ENCODE assay signal across 1 cellular context in the genomic region with DNA sequence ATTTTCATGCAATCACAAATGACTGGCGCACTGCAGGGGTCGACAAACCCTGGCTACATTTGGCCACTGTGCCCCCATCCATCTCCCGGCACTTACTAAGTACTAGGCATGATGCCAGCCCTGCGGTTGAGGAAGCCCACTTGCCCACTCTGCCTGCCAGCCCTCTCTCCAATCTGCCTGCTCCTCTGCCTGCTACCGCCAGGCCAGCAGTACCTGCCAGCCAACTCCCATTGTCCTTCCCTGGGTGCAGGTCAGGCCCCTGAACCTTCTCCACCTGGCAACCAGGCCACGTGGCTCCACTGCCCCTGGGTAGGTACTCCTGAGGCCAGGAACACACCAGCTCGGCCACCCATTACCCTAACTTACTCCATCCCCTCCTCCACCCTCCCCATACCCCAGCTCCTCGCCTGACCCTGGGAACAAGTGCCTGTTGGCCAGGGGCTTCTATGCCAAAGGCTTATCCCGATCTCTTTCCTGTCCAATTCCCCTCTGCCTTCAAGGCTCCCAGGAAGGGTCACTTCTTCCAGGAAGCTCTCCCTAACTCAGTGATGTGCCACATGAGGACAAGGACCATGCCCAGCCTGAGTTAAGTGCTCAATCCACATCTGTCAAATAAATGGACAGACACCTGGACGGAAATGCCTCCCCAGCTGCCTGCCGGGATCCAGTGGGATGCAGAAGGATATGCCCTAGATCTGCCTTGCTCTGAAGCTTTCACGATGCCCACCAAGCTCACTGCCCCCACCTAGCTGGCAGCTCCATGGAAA.
TF ChIP-seq lines count a peak whose summit lies in the region.

No MANE protein-coding gene starts in this region.

TF ChIP-seq in HCT116, 20 proteins besides CTCF, POLR2A, EP300 and RAD21:
- TF ChIP-seq, protein P1, sequence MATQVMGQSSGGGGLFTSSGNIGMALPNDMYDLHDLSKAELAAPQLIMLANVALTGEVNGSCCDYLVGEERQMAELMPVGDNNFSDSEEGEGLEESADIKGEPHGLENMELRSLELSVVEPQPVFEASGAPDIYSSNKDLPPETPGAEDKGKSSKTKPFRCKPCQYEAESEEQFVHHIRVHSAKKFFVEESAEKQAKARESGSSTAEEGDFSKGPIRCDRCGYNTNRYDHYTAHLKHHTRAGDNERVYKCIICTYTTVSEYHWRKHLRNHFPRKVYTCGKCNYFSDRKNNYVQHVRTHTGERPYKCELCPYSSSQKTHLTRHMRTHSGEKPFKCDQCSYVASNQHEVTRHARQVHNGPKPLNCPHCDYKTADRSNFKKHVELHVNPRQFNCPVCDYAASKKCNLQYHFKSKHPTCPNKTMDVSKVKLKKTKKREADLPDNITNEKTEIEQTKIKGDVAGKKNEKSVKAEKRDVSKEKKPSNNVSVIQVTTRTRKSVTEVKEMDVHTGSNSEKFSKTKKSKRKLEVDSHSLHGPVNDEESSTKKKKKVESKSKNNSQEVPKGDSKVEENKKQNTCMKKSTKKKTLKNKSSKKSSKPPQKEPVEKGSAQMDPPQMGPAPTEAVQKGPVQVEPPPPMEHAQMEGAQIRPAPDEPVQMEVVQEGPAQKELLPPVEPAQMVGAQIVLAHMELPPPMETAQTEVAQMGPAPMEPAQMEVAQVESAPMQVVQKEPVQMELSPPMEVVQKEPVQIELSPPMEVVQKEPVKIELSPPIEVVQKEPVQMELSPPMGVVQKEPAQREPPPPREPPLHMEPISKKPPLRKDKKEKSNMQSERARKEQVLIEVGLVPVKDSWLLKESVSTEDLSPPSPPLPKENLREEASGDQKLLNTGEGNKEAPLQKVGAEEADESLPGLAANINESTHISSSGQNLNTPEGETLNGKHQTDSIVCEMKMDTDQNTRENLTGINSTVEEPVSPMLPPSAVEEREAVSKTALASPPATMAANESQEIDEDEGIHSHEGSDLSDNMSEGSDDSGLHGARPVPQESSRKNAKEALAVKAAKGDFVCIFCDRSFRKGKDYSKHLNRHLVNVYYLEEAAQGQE (IDR thresholded peaks at IDR 0.05; ENCODE audit: low read depth): no peak
- no peak for TF ChIP-seq EZH2 (IDR thresholded peaks at IDR 0.05)
- TF ChIP-seq SIN3A (IDR thresholded peaks at IDR 0.05; ENCODE audit: low read depth): no peak
- no peak for TF ChIP-seq TCF7L2 (IDR thresholded peaks at IDR 0.05; ENCODE audit: borderline replicate concordance, extremely low read depth, insufficient read depth, insufficient read length)
- no peak for TF ChIP-seq ATF3 (IDR thresholded peaks at IDR 0.05)
- TF ChIP-seq JUND (IDR thresholded peaks at IDR 0.05): no peak
TF ChIP-seq in HCT116: peak in this region for 0.
